1 cellular context compared by ENCODE assay signal in the genomic region with DNA sequence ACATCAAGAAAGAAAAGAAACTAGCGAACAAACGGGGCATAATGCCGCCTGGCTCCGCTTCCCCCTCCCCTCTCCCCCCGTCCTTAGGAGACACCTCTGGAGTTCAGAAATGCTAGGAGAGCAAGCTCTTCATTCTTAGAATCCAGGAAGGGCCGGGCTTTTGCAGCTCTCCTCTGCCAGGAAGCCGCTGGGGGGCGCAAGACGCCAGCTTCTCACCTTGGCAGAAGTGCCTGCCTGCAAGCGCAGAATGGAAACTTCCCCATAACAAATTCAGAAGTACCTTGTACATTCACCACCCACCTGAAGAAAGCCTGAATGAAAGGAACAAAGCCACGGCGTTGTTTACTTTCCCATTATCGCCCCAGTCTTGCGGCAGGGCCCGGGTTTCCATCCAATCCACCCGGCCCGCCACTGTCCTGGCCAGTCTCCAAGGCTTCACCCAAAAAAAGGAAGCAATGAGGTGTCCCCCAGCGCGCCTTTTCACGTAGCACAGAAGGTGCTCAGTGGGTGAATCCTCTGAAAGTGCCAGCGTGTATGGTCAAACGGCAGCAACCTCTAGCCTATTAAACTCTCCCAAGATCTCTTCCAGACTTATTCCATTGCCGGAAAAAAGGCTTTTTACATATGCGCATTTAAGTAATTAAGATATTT.
A peak's percentile ranks its signal among the peaks of the same experiment; 100 is the strongest.
TF ChIP-seq lines count a peak whose summit lies in the region.

No MANE protein-coding gene starts in this region.

TF ChIP-seq in HepG2, 621 proteins besides CTCF, POLR2A, EP300 and RAD21 (continued from another document):
- TF ChIP-seq, protein P1, sequence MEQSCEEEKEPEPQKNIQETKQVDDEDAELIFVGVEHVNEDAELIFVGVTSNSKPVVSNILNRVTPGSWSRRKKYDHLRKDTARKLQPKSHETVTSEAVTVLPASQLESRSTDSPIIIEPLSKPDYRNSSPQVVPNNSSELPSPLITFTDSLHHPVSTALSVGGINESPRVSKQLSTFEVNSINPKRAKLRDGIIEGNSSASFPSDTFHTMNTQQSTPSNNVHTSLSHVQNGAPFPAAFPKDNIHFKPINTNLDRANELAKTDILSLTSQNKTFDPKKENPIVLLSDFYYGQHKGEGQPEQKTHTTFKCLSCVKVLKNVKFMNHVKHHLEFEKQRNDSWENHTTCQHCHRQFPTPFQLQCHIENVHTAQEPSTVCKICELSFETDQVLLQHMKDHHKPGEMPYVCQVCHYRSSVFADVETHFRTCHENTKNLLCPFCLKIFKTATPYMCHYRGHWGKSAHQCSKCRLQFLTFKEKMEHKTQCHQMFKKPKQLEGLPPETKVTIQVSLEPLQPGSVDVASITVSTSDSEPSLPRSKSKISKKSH (CRISPR knock-in tag; IDR thresholded peaks at IDR 0.05; ENCODE audit: borderline replicate concordance) = no peak
- TF ChIP-seq KLF6 (CRISPR knock-in tag; IDR thresholded peaks at IDR 0.05) = no peak
- TF ChIP-seq KDM3A (CRISPR knock-in tag; IDR thresholded peaks at IDR 0.05; ENCODE audit: low read depth) = 0 out of 2 replicates have a peak, but pooled peaks have one; percentile 39
- TF ChIP-seq STAG1 (CRISPR knock-in tag; IDR thresholded peaks at IDR 0.05) = peak; percentile 91
- no peak for TF ChIP-seq ARID2 (CRISPR knock-in tag; IDR thresholded peaks at IDR 0.05; ENCODE audit: borderline replicate concordance)
- no peak for TF ChIP-seq ZNF282 (IDR thresholded peaks at IDR 0.05; ENCODE audit: partially characterized antibody)
- no peak for TF ChIP-seq HDAC1 (CRISPR knock-in tag; IDR thresholded peaks at IDR 0.05)
- peak; percentile 74 for TF ChIP-seq SMC3 (IDR thresholded peaks at IDR 0.05; ENCODE audit: low read length)
- no peak for TF ChIP-seq MYNN (CRISPR knock-in tag; IDR thresholded peaks at IDR 0.05; ENCODE audit: low read depth)
- no peak for TF ChIP-seq DNMT1 (CRISPR knock-in tag; IDR thresholded peaks at IDR 0.05)
- no peak for TF ChIP-seq ISX (CRISPR knock-in tag; conservative IDR thresholded peaks at IDR 0.05)
- TF ChIP-seq YY1 (IDR thresholded peaks at IDR 0.05; ENCODE audit: insufficient read depth, insufficient replicate concordance, low read depth, low read length) = peak; percentile 29
- no peak for TF ChIP-seq ESRRA (CRISPR knock-in tag; IDR thresholded peaks at IDR 0.05; ENCODE audit: low read depth)
